ENCODE assay signal across 8 cellular contexts in the genomic region with DNA sequence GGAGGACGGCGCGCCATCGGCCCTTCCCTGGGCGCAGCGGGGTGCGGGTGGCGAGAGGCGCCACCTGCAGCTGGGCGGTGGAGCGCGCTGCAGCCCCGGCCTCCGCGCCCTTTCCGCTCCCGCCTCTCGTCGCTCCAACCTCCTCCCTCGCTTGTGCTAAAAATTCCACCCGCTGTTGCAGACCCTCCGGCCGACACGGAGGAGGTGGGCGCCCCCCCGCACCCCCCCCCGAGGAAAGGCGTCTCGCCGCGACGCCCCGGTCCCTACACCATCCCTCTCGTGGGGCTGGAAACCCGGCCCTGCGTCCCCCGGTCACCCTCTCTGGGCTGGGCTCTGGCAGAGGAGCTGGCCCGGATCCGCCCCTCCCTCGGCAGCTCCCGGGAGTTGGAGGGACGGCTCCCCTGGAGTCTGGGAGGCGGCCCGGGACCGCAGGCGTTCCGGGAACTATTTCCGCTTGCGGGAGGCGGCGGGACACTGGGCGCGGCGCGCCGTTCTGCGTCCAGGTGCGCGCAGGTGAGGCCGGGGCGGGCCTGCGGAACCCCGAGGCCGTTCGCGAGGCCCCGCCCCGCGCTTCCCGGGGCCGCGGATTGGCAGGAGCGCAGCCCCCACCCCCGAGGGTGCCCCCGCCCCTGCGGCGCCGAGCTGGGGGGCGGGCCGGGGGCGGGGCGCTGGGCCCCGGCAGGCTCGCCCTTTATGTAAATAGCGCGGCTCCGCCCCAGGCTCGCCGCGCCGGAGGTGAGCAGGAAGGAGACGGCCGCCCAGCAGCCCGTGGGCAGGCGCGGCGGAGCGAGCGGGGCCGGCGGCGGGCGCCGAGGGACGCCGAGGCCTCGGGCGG. TPM values are rescaled to one million over a fixed set of nuclear protein-coding genes. Genes with fewer than 3 reads are reported as not detected.
DNase-seq lines count a peak whose midpoint lies in the region; ATAC-seq and TF ChIP-seq lines count a peak whose summit lies in the region.

A gene with protein sequence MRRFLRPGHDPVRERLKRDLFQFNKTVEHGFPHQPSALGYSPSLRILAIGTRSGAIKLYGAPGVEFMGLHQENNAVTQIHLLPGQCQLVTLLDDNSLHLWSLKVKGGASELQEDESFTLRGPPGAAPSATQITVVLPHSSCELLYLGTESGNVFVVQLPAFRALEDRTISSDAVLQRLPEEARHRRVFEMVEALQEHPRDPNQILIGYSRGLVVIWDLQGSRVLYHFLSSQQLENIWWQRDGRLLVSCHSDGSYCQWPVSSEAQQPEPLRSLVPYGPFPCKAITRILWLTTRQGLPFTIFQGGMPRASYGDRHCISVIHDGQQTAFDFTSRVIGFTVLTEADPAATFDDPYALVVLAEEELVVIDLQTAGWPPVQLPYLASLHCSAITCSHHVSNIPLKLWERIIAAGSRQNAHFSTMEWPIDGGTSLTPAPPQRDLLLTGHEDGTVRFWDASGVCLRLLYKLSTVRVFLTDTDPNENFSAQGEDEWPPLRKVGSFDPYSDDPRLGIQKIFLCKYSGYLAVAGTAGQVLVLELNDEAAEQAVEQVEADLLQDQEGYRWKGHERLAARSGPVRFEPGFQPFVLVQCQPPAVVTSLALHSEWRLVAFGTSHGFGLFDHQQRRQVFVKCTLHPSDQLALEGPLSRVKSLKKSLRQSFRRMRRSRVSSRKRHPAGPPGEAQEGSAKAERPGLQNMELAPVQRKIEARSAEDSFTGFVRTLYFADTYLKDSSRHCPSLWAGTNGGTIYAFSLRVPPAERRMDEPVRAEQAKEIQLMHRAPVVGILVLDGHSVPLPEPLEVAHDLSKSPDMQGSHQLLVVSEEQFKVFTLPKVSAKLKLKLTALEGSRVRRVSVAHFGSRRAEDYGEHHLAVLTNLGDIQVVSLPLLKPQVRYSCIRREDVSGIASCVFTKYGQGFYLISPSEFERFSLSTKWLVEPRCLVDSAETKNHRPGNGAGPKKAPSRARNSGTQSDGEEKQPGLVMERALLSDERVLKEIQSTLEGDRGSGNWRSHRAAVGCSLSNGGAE (plus strand): TSS at position 727 of the 835 bp plus-strand sequence. CDS start 17,730 bp downstream, outside the sequence.

- intact Hi-C loops in left ventricle myocardium superior (cut with micrococcal nuclease) (no loop called here), sigmoid colon (cut with DNase I) (loop anchor here (1.0 to 2.0 kb wide), 2 partner anchors 64 to 99 kb away; no protein-coding TSS in a partner anchor)

- peak in 1 of 2 donors; percentile 57 for TF ChIP-seq POLR2A in sigmoid colon (IDR thresholded peaks at IDR 0.05)

- peaks cover 0 to 7% (median 0%) of the 10 kb centered on the region in 4 donors for H3K36me3 ChIP-seq in sigmoid colon

- ATAC-seq in T-cell (replicated peaks in 1 of 4) = peak; percentile 87 to 96 (median 90)
- ATAC-seq in left ventricle myocardium superior = peak; percentile 91

- H3K27ac Mint-ChIP-seq in HFFc6 (no peak within 1 kb of the TSS), T-cell (peak within 1 kb of the TSS; percentile 49 to 68)

- H3K9me3 Mint-ChIP-seq in HFFc6 (no peaks in the 10 kb centered on the region), T-cell (no peaks in the 10 kb centered on the region)

- POLR2A ChIA-PET in T-cell (lab: Charles Lee) = interaction anchor here (0.6 to 0.7 kb wide), 3 partner anchors 15 to 396 kb away, joined by 3 to 5 read pairs (median 3); no protein-coding TSS in a partner anchor

- H3K4me3 ChIP-seq in sigmoid colon = peak within 1 kb of the TSS; percentile 37 to 71 (median 60)

- peaks cover 0 to 22% (median 18%) of the 10 kb centered on the region in 4 donors for H3K4me1 ChIP-seq in sigmoid colon

- TF ChIP-seq CTCF in HFFc6 (IDR thresholded peaks at IDR 0.05) (peak; percentile 51), sigmoid colon (IDR thresholded peaks at IDR 0.05) (peak in 3 of 4 experiments; percentile 9 to 39 (median 23))

- H3K27me3 ChIP-seq in sigmoid colon = peaks cover 0 to 10% (median 0%) of the 10 kb centered on the region in 3 donors

- H3K9me3 ChIP-seq in sigmoid colon = no peaks in the 10 kb centered on the region

- H3K4me3 Mint-ChIP-seq in HFFc6 = peak within 1 kb of the TSS; percentile 28; the same call in 1 of the 2 replicates
- peak within 1 kb of the TSS; percentile 74 to 79 (median 76) for H3K4me3 Mint-ChIP-seq in T-cell

- H3K36me3 Mint-ChIP-seq in HFFc6 (ENCODE audit: low read depth) (no peaks in the 10 kb centered on the region), T-cell (peaks cover 12% of the 10 kb centered on the region)

- in situ Hi-C loops in G401 (cut with HindIII; ENCODE audit: low sequenced_read_pairs) = no loop called here

- 1% methylated on average over 108 of the region's 108 CpGs for WGBS in sigmoid colon, 2 donors

- H3K27me3 Mint-ChIP-seq in HFFc6 (ENCODE audit: insufficient read depth) (peaks cover 8% of the 10 kb centered on the region), T-cell (no peaks in the 10 kb centered on the region)

- TF ChIP-seq EP300 in sigmoid colon (IDR thresholded peaks at IDR 0.05) = no peak

- peak within 1 kb of the TSS; percentile 52 to 70 (median 64) for H3K27ac ChIP-seq in sigmoid colon

- CTCF ChIA-PET in T-cell (lab: Charles Lee) = interaction anchor here in 1 of 2 donors (0.6 to 1.4 kb wide), 4 partner anchors 9 to 277 kb away, joined by 3 to 17 read pairs (median 4); a partner anchor contains a TSS

- no peaks in the 10 kb centered on the region for H3K4me1 Mint-ChIP-seq in HFFc6 (ENCODE audit: low read depth)
- H3K4me1 Mint-ChIP-seq in T-cell = peaks cover 13 to 15% (median 14%) of the 10 kb centered on the region in 3 donors

- peak; percentile 67 for DNase-seq in G401 (ENCODE audit: low spot score)
- no peak for DNase-seq in HFFc6
- peak; percentile 89 for DNase-seq in NCI-H1105 (lab: John Stamatoyannopoulos, UW)
- DNase-seq in T-cell = peak; percentile 66 to 90 (median 82)
- DNase-seq in activated naive CD8-positive, alpha-beta T cell treated with anti-CD3 and anti-CD28 coated beads, Interleukin-2, amount 50 U/mL, for 16 hours (ENCODE audit: low read depth, low spot score) = peak; percentile 54
- peak; percentile 86 for DNase-seq in left ventricle myocardium superior
- DNase-seq in sigmoid colon = peak; percentile 81
- DNase-seq in occipital lobe (lab: John Stamatoyannopoulos, UW) = no peak

RNA-seq across cellular contexts. Expression of the gene that starts here (rescaled TPM):
- total RNA-seq in G401 (2014; rRNA removed; shearing (Covaris generic)) = 28.9 and 37.8 TPM in 2 replicates
- under 1 TPM; 0.14 to 0.55 (median 0.46) TPM for total RNA-seq in HFFc6 (2021; fragmentation: NEBNext Ultra II Directional; extraction: Animal tissue kit (Norgen Biotek cat#: 25700))
- total RNA-seq in T-cell (10 to 100 TPM; 31.2 to 75.7 (median 53.4) TPM), left ventricle myocardium superior (5.1 TPM), sigmoid colon (1 to 10 TPM; 1.4 to 5.0 (median 3.4) TPM), occipital lobe (2.7 TPM)
- polyA plus RNA-seq in sigmoid colon = 100 to 1,000 TPM; 197 to 299 (median 294) TPM

Comparison
In these comparisons a context has a peak if more than half of its experiments do, and no peak if none do; other contexts are left out.
1. DNase-seq: peak in G401 (single experiment), NCI-H1105 (single experiment), T-cell (34 of 34), activated naive CD8-positive, alpha-beta T cell treated with anti-CD3 and anti-CD28 coated beads, Interleukin-2, amount 50 U/mL, for 16 hours (single experiment), left ventricle myocardium superior (single experiment) and sigmoid colon (single experiment); none in HFFc6 (single experiment) and occipital lobe (single experiment).